Comparison of ENCODE assay signal across 1 cellular context in genomic region chr3:133457465-133458067, GRCh38.
TF ChIP-seq lines count a peak whose summit lies in the region.

No MANE protein-coding gene starts in this region.

TF ChIP-seq in GM23338, 12 proteins besides CTCF, POLR2A, EP300 and RAD21 (continued from another document):
- TF ChIP-seq ZNF462 (CRISPR knock-in tag; IDR thresholded peaks at IDR 0.05), result no peak
- no peak for TF ChIP-seq ETS1 (IDR thresholded peaks at IDR 0.05)
